ENCODE assay signal across 15 cellular contexts in genomic region chr1:234139966-234140365, GRCh38.
DNase-seq lines count a peak whose midpoint lies in the region; ATAC-seq and TF ChIP-seq lines count a peak whose summit lies in the region.
"Had no signal": no experiment of that assay in that cellular context is flagged by ENCODE, and none has a peak within 500 bp of the region (broad histone marks: within the 10 kb centered on the region; RNA-seq: fewer than 3 reads in every experiment).

No MANE protein-coding gene starts in this region.

- no peak overlapping the region for H3K4me2 ChIP-seq in SK-N-SH
- no peak overlapping the region for H3K4me2 ChIP-seq in skeletal muscle satellite cell (ENCODE audit: low read length)
- H3K4me2 ChIP-seq: smooth muscle cell had no signal

- TF ChIP-seq CTCF in SK-N-SH (IDR thresholded peaks at IDR 0.05) = no peak
- TF ChIP-seq CTCF in esophagus muscularis mucosa (IDR thresholded peaks at IDR 0.05) = no peak
- TF ChIP-seq CTCF in nephron progenitor cell (IDR thresholded peaks at IDR 0.05) = no peak

- no peaks in the 10 kb centered on the region for H3K4me1 Mint-ChIP-seq in nephron progenitor cell
- H3K4me1 Mint-ChIP-seq: activated CD4-positive, alpha-beta T cell treated with anti-CD3 and anti-CD28 coated beads, Interleukin-2, amount 10 ng/mL, durations not matched to agents 7 days and 5 days; H9 had no signal

- DNase-seq in HK-2 (ENCODE audit: unreplicated experiment) (peak; percentile 44), SK-N-SH (no peak), esophagus muscularis mucosa (ENCODE audit: extremely low spot score) (peak; percentile 26), SHP77 treated with DMSO at 0.1 percent for 48 hours (lab: John Stamatoyannopoulos, UW) (no peak), nephron progenitor cell (no peak)
- DNase-seq: activated CD4-positive, alpha-beta T cell treated with anti-CD3 and anti-CD28 coated beads, Interleukin-2, amount 10 ng/mL, durations not matched to agents 7 days and 5 days; activated T-cell treated with anti-CD3 and anti-CD28 coated beads, Interleukin-2, amount 50 U/mL, for 72 hours; body of pancreas; H9; NCI-H1048; nucleus accumbens had no signal

- CTCF ChIA-PET in SK-N-SH (lab: Yijun Ruan, JAX) = no interaction called here

- peaks cover 18% of the 10 kb centered on the region for H3K27me3 Mint-ChIP-seq in nephron progenitor cell (ENCODE audit: low read depth, poor library complexity)

- POLR2A ChIA-PET in SK-N-SH (lab: Yijun Ruan, JAX) = no interaction called here

- H3K36me3 ChIP-seq in SK-N-SH (replicated peaks in 1 of 2; ENCODE audit: control insufficient read depth in 1 of 2, insufficient read depth in 2 of 2, low read length in 1 of 2) (no peaks in the 10 kb centered on the region), esophagus muscularis mucosa (no peaks in the 10 kb centered on the region), skeletal muscle satellite cell (ENCODE audit: insufficient read depth, low read length) (no peaks in the 10 kb centered on the region)

- TF ChIP-seq EP300 in SK-N-SH (IDR thresholded peaks at IDR 0.05; ENCODE audit: borderline replicate concordance in 1 of 2, low read depth in 1 of 2, low read length in 1 of 2) (peak in 1 of 2 experiments; percentile 90; a peak in 2 of 4 replicates), esophagus muscularis mucosa (IDR thresholded peaks at IDR 0.05) (no peak)

- H3K9me2 ChIP-seq in SK-N-SH = no peaks in the 10 kb centered on the region

- H3K27ac ChIP-seq in SK-N-SH (ENCODE audit: low read depth in 2 of 2, low read length in 1 of 2) (peak overlapping the region in 1 of 2 experiments; percentile 79; a peak in 2 of 4 replicates), esophagus muscularis mucosa (replicated peaks in 1 of 4) (no peak overlapping the region)
- H3K27ac ChIP-seq: body of pancreas had no signal

- no peak overlapping the region for H2AFZ ChIP-seq in SK-N-SH (ENCODE audit: low read depth)

- H3F3A ChIP-seq in SK-N-SH (replicated peaks; ENCODE audit: insufficient read depth) = peaks cover 11% of the 10 kb centered on the region

- H4K20me1 ChIP-seq in SK-N-SH (ENCODE audit: insufficient read depth) = no peaks in the 10 kb centered on the region

- intact Hi-C loops in esophagus muscularis mucosa (cut with DNase I) = no loop called here

- no peaks in the 10 kb centered on the region for H3K36me3 Mint-ChIP-seq in nephron progenitor cell (ENCODE audit: low read depth)

- no peak for TF ChIP-seq RAD21 in SK-N-SH (IDR thresholded peaks at IDR 0.05; ENCODE audit: low read length)

- H3K4me1 ChIP-seq in SK-N-SH (ENCODE audit: control insufficient read depth in 1 of 2, insufficient read depth in 2 of 2, low read depth in 1 of 2, low read length in 1 of 2) (peaks cover 0 to 8% of the 10 kb centered on the region in 2 experiments; a peak in 1 of 4 replicates), esophagus muscularis mucosa (no peaks in the 10 kb centered on the region), skeletal muscle satellite cell (ENCODE audit: control insufficient read depth, insufficient read depth, low read length) (peaks cover 11% of the 10 kb centered on the region)
- H3K4me1 ChIP-seq: body of pancreas had no signal

- no peak for TF ChIP-seq POLR2A in esophagus muscularis mucosa (IDR thresholded peaks at IDR 0.05; ENCODE audit: low read depth)

- H3K27ac Mint-ChIP-seq in nephron progenitor cell = no peak overlapping the region
- H3K27ac Mint-ChIP-seq: activated CD4-positive, alpha-beta T cell treated with anti-CD3 and anti-CD28 coated beads, Interleukin-2, amount 10 ng/mL, durations not matched to agents 7 days and 5 days; activated T-cell treated with anti-CD3 and anti-CD28 coated beads, Interleukin-2, amount 50 U/mL, for 72 hours; H9; T-helper 1 cell treated with Interleukin-12 subunit alpha and Interleukin-12 subunit beta and Interleukin-4 antibody, amounts not matched to agents 30 μg/mL and 1 μg/mL, for 36 hours had no signal

- peaks cover 5% of the 10 kb centered on the region for H3K9me3 Mint-ChIP-seq in nephron progenitor cell
- H3K9me3 Mint-ChIP-seq: activated CD4-positive, alpha-beta T cell treated with anti-CD3 and anti-CD28 coated beads, Interleukin-2, amount 10 ng/mL, durations not matched to agents 7 days and 5 days; activated T-cell treated with anti-CD3 and anti-CD28 coated beads, Interleukin-2, amount 50 U/mL, for 72 hours; H9; T-helper 1 cell treated with Interleukin-12 subunit alpha and Interleukin-12 subunit beta and Interleukin-4 antibody, amounts not matched to agents 30 μg/mL and 1 μg/mL, for 36 hours had no signal

- H3K4me3 Mint-ChIP-seq in nephron progenitor cell = no peak overlapping the region
- H3K4me3 Mint-ChIP-seq: activated CD4-positive, alpha-beta T cell treated with anti-CD3 and anti-CD28 coated beads, Interleukin-2, amount 10 ng/mL, durations not matched to agents 7 days and 5 days; activated T-cell treated with anti-CD3 and anti-CD28 coated beads, Interleukin-2, amount 50 U/mL, for 72 hours; H9; T-helper 1 cell treated with Interleukin-12 subunit alpha and Interleukin-12 subunit beta and Interleukin-4 antibody, amounts not matched to agents 30 μg/mL and 1 μg/mL, for 36 hours had no signal

- H3K9ac ChIP-seq in SK-N-SH = no peak overlapping the region
- H3K9ac ChIP-seq in skeletal muscle satellite cell (ENCODE audit: low read depth, low read length) = peak overlapping the region; percentile 57

- no peak for ATAC-seq in HG02885 (IDR thresholded peaks at IDR 0.05; ENCODE audit: poor library complexity, unreplicated experiment)
- ATAC-seq: activated T-cell treated with anti-CD3 and anti-CD28 coated beads, Interleukin-2, amount 50 U/mL, for 72 hours; body of pancreas had no signal

- H3K4me3 ChIP-seq in SK-N-SH (ENCODE audit: low read depth in 2 of 2, low read length in 1 of 2) (no peak overlapping the region), esophagus muscularis mucosa (no peak overlapping the region), skeletal muscle satellite cell (ENCODE audit: low read length) (no peak overlapping the region)
- H3K4me3 ChIP-seq: body of pancreas, smooth muscle cell had no signal

- H3K27me3 ChIP-seq in SK-N-SH (ENCODE audit: insufficient read depth) (no peaks in the 10 kb centered on the region), esophagus muscularis mucosa (no peaks in the 10 kb centered on the region), skeletal muscle satellite cell (ENCODE audit: control insufficient read depth, insufficient read depth, low read length) (no peaks in the 10 kb centered on the region)
- H3K27me3 ChIP-seq: body of pancreas had no signal

- 15% methylated on average over 6 of the region's 6 CpGs for WGBS in SK-N-SH (ENCODE audit: low lambda C conversion rate)
- WGBS in esophagus muscularis mucosa = 87% methylated on average over 6 of the region's 6 CpGs

- H3K79me2 ChIP-seq in SK-N-SH (ENCODE audit: insufficient read depth) = no peaks in the 10 kb centered on the region

- H3K9me3 ChIP-seq in SK-N-SH = no peaks in the 10 kb centered on the region
- H3K9me3 ChIP-seq in esophagus muscularis mucosa = no peaks in the 10 kb centered on the region
- no peaks in the 10 kb centered on the region for H3K9me3 ChIP-seq in skeletal muscle satellite cell (replicated peaks; ENCODE audit: low read length)
- H3K9me3 ChIP-seq: body of pancreas had no signal

TF ChIP-seq in SK-N-SH, 30 proteins besides CTCF, POLR2A, EP300 and RAD21:
- TF ChIP-seq RXRA (IDR thresholded peaks at IDR 0.05; ENCODE audit: borderline replicate concordance, low read depth) = no peak
- peak; percentile 23; the same call in 1 of the 2 replicates for TF ChIP-seq POLR2AphosphoS5 (IDR thresholded peaks at IDR 0.05; ENCODE audit: low read depth, low read length)
- TF ChIP-seq, protein P1, sequence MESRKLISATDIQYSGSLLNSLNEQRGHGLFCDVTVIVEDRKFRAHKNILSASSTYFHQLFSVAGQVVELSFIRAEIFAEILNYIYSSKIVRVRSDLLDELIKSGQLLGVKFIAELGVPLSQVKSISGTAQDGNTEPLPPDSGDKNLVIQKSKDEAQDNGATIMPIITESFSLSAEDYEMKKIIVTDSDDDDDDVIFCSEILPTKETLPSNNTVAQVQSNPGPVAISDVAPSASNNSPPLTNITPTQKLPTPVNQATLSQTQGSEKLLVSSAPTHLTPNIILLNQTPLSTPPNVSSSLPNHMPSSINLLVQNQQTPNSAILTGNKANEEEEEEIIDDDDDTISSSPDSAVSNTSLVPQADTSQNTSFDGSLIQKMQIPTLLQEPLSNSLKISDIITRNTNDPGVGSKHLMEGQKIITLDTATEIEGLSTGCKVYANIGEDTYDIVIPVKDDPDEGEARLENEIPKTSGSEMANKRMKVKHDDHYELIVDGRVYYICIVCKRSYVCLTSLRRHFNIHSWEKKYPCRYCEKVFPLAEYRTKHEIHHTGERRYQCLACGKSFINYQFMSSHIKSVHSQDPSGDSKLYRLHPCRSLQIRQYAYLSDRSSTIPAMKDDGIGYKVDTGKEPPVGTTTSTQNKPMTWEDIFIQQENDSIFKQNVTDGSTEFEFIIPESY (IDR thresholded peaks at IDR 0.05; ENCODE audit: borderline replicate concordance, low read depth) = no peak
- peak; percentile 82 for TF ChIP-seq TCF12 (IDR thresholded peaks at IDR 0.05)
- TF ChIP-seq GABPA (IDR thresholded peaks at IDR 0.05; ENCODE audit: low read depth) = no peak
- peak; percentile 89 for TF ChIP-seq FOSL2 (IDR thresholded peaks at IDR 0.05; ENCODE audit: borderline replicate concordance, low read depth)
- TF ChIP-seq TEAD4 (IDR thresholded peaks at IDR 0.05; ENCODE audit: borderline replicate concordance, insufficient read depth) = peak; percentile 66; the same call in 1 of the 2 replicates
- peak; percentile 25; the same call in 1 of the 2 replicates for TF ChIP-seq MEF2A (IDR thresholded peaks at IDR 0.05; ENCODE audit: borderline replicate concordance, low read depth)
- peak; percentile 77 for TF ChIP-seq NFIC (IDR thresholded peaks at IDR 0.05; ENCODE audit: borderline replicate concordance)
- peak; percentile 86 for TF ChIP-seq JUND (IDR thresholded peaks at IDR 0.05)
- no peak for TF ChIP-seq GATA2 (CRISPR knock-in tag; IDR thresholded peaks at IDR 0.05)
- peak; percentile 77; the same call in 1 of the 2 replicates for TF ChIP-seq FOXM1 (IDR thresholded peaks at IDR 0.05; ENCODE audit: low read depth)
- TF ChIP-seq PBX3 (IDR thresholded peaks at IDR 0.05) = peak; percentile 73; the same call in 1 of the 2 replicates

Comparison
In these comparisons a context has a peak if more than half of its experiments do, and no peak if none do; other contexts are left out.
1. DNase-seq: peak in HK-2 (single experiment) and esophagus muscularis mucosa (single experiment); none in SK-N-SH (single experiment), SHP77 treated with DMSO at 0.1 percent for 48 hours (single experiment) and nephron progenitor cell (single experiment).